ENCODE assay signal across 9 cellular contexts in the genomic region with DNA sequence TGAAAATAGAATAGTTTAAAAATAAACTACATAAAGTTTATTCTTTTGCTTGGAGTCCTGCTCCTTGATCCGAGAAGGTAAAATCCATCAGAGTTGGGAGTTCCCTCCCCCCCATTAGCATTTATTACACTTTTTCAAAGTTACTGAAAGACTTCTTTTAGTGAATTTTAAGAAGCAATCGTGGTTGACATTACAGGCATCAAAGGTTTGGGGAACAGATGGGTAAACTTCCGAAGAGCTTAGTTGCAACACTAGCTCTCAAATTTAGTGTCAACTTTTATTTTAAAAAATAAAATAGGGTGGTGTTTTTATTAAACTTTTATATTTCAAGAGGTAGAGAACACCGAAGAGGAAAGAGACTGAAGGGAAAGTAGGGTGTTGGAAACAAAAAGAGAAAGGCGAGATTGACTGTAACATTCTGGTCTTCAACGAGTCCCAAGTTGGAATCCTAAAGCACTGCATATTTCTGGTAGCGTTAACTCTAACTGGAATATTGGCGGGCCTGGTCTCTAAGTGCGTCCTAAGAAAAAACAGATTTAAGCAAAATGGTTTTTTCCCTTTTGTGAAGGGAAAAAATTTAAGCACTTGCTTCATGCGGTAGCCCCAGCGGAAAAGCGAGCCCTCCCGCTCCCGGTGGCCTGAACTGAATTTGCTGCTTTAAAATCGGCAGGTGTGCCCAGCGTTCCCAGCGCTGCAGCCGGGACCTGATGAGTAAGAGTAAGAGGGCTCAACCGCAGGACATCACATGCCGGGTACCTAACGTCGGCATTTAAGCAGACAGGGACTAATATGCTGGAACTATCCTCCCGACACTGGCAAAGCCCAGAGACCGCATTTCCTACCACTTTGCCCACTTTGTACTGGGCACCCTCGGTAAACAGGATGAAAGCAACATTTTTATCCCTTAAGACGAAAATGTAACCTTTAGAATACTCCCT. TPM values are rescaled to one million over a fixed set of nuclear protein-coding genes. Genes with fewer than 3 reads are reported as not detected.
DNase-seq lines count a peak whose midpoint lies in the region; ATAC-seq, FAIRE-seq and TF ChIP-seq lines count a peak whose summit lies in the region.
"Had no signal": no experiment of that assay in that cellular context is flagged by ENCODE, and none has a peak within 500 bp of the region (broad histone marks: within the 10 kb centered on the region; RNA-seq: fewer than 3 reads in every experiment).

No MANE protein-coding gene starts in this region.

- H3K4me3 ChIP-seq in Loucy (ENCODE audit: low read length, poor library complexity, severe bottlenecking) (peak overlapping the region; percentile 76), GM12878 (no peak overlapping the region), stomach smooth muscle (ENCODE audit: low read length in 2 of 2) (peak overlapping the region; percentile 73 to 81)

- RAD21 ChIA-PET in GM12878 (lab: Charles Lee; ENCODE audit: unreplicated experiment) = no interaction called here

- no peak for TF ChIP-seq POLR2A in GM12878 (IDR thresholded peaks at IDR 0.05; ENCODE audit: low read depth, low read length)

- BruUV-seq in GM12878 (replicated peaks; lab: Mats Ljungman, UMichigan) = no TSS peak

- H3K27ac ChIP-seq in GM12878 (ENCODE audit: control insufficient read depth, insufficient read depth) = no peak overlapping the region
- H3K27ac ChIP-seq in layer of hippocampus (ENCODE audit: low read depth, low read length) = peak overlapping the region; percentile 93
- H3K27ac ChIP-seq in stomach smooth muscle (ENCODE audit: low read length) = peak overlapping the region; percentile 90

- no peaks in the 10 kb centered on the region for H4K20me1 ChIP-seq in Loucy (ENCODE audit: insufficient read depth, low read length, poor library complexity, severe bottlenecking)
- no peaks in the 10 kb centered on the region for H4K20me1 ChIP-seq in GM12878 (ENCODE audit: control insufficient read depth, insufficient read depth)

- H3F3A ChIP-seq in Loucy (ENCODE audit: low read depth) = peaks cover 12% of the 10 kb centered on the region; the same call in 1 of the 2 replicates

- SMC1A ChIA-PET in GM12878 (lab: Charles Lee; ENCODE audit: uncharacterized antibody, unreplicated experiment) = no interaction called here

- DNase-seq in GM12878 (ENCODE audit: low read depth, low spot score) = no peak
- DNase-seq in NCI-H2081 (lab: John Stamatoyannopoulos, UW) = no peak
- DNase-seq in NCI-H2081 treated with DMSO at 0.1 percent for 48 hours (lab: John Stamatoyannopoulos, UW) = no peak
- DNase-seq in NCI-H2107 treated with DMSO at 0.1 percent for 48 hours (lab: John Stamatoyannopoulos, UW; ENCODE audit: unreplicated experiment) = no peak
- DNase-seq: activated CD4-positive, alpha-beta T cell treated with anti-CD3 and anti-CD28 coated beads for 4 hours had no signal

- WGBS in GM12878 (ENCODE audit: insufficient coverage, insufficient replicate concordance, low lambda C conversion rate, missing lambda C conversion rate) = 76% methylated on average over 26 of the region's 26 CpGs

- H3K27me3 ChIP-seq in Loucy (ENCODE audit: insufficient read depth, low read length, poor library complexity, severe bottlenecking) = no peaks in the 10 kb centered on the region
- peaks cover 6 to 26% of the 10 kb centered on the region in 2 experiments for H3K27me3 ChIP-seq in GM12878 (replicated peaks in 1 of 2; ENCODE audit: control insufficient read depth in 2 of 2, insufficient read depth in 2 of 2, low read length in 1 of 2)
- H3K27me3 ChIP-seq in layer of hippocampus (ENCODE audit: control insufficient read depth, insufficient read depth, low read length) = no peaks in the 10 kb centered on the region
- H3K27me3 ChIP-seq in stomach smooth muscle (ENCODE audit: control insufficient read depth in 1 of 2, insufficient read depth in 2 of 2, low read length in 2 of 2) = no peaks in the 10 kb centered on the region

- H3K79me2 ChIP-seq in Loucy (ENCODE audit: insufficient read depth, low read length) (no peaks in the 10 kb centered on the region), GM12878 (ENCODE audit: control insufficient read depth, insufficient read depth, low read length) (no peaks in the 10 kb centered on the region)

- H2AFZ ChIP-seq in Loucy (ENCODE audit: low read length) = no peak overlapping the region
- no peak overlapping the region for H2AFZ ChIP-seq in GM12878 (ENCODE audit: control insufficient read depth, low read depth, low read length)

- POLR2A ChIA-PET in GM12878 (lab: Charles Lee) = no interaction called here

- intact Hi-C loops in GM12878 (cut with micrococcal nuclease; ENCODE audit: unreplicated experiment) = no loop called here

- H3K9ac ChIP-seq in Loucy (ENCODE audit: low read depth, low read length, poor library complexity, severe bottlenecking) = peak overlapping the region; percentile 77
- no peak overlapping the region for H3K9ac ChIP-seq in GM12878 (ENCODE audit: control insufficient read depth, insufficient read depth, low read length)
- H3K9ac ChIP-seq in stomach smooth muscle (ENCODE audit: low read length in 2 of 2) = peak overlapping the region; percentile 82 to 87

- CTCF ChIA-PET in GM12878 (lab: Yijun Ruan, JAX) = interaction anchor here (0.6 kb wide), 1 partner anchor 1075 kb away, joined by 3 read pairs; no protein-coding TSS in a partner anchor

- no peaks in the 10 kb centered on the region for H3K36me3 ChIP-seq in Loucy (ENCODE audit: insufficient read depth, low read length)
- no peaks in the 10 kb centered on the region for H3K36me3 ChIP-seq in GM12878 (ENCODE audit: control insufficient read depth in 2 of 2, insufficient read depth in 2 of 2, low read length in 1 of 2)
- H3K36me3 ChIP-seq in stomach smooth muscle (ENCODE audit: control insufficient read depth in 2 of 2, insufficient read depth in 2 of 2, low read length in 2 of 2) = no peaks in the 10 kb centered on the region

- TF ChIP-seq CTCF in Loucy (conservative IDR thresholded peaks at IDR 0.05; ENCODE audit: low read length) (no peak), GM12878 (IDR thresholded peaks at IDR 0.05 in 2 of 3, conservative IDR thresholded peaks at IDR 0.05 in 1 of 3; ENCODE audit: control insufficient read depth in 2 of 3, extremely low read depth in 1 of 3, insufficient read depth in 1 of 3, low read depth in 3 of 3, low read length in 3 of 3) (no peak)

- no peak for ATAC-seq in GM12878
- no peak for ATAC-seq in HG02870 (IDR thresholded peaks at IDR 0.05; ENCODE audit: unreplicated experiment)

- in situ Hi-C loops in GM12878 (cut with MboI) = no loop called here

- TF ChIP-seq EP300 in GM12878 (IDR thresholded peaks at IDR 0.05; ENCODE audit: borderline replicate concordance in 1 of 2, control insufficient read depth in 1 of 2, low read depth in 2 of 2, low read length in 2 of 2) = no peak

- H3K4me1 ChIP-seq in Loucy (ENCODE audit: insufficient read depth, low read length, poor library complexity, severe bottlenecking) = peaks cover 57% of the 10 kb centered on the region
- no peaks in the 10 kb centered on the region for H3K4me1 ChIP-seq in GM12878 (ENCODE audit: control insufficient read depth, insufficient read depth, low read length)
- peaks cover 30% of the 10 kb centered on the region for H3K4me1 ChIP-seq in stomach smooth muscle (ENCODE audit: control insufficient read depth, insufficient read depth, low read length)

- H3K9me2 ChIP-seq in Loucy (replicated peaks; ENCODE audit: low read depth, low read length) = no peaks in the 10 kb centered on the region

- H3K9me3 ChIP-seq in Loucy (ENCODE audit: insufficient read depth, low read depth, low read length) = no peaks in the 10 kb centered on the region
- H3K9me3 ChIP-seq in GM12878 (replicated peaks; ENCODE audit: control insufficient read depth, insufficient read depth, low read length) = no peaks in the 10 kb centered on the region; the same call in 1 of the 3 replicates
- H3K9me3 ChIP-seq in stomach smooth muscle (ENCODE audit: control insufficient read depth in 2 of 2, low read length in 2 of 2) = no peaks in the 10 kb centered on the region

- TF ChIP-seq RAD21 in GM12878 (IDR thresholded peaks at IDR 0.05; ENCODE audit: insufficient read depth, low read depth, low read length) = no peak

- no peak for FAIRE-seq in GM12878 (lab: Jason Lieb, UNC)

- H3K4me2 ChIP-seq in Loucy (ENCODE audit: low read depth, low read length, poor library complexity, severe bottlenecking) = peak overlapping the region; percentile 81
- no peak overlapping the region for H3K4me2 ChIP-seq in GM12878 (ENCODE audit: control insufficient read depth, insufficient read depth)

TF ChIP-seq in GM12878, 131 proteins besides CTCF, POLR2A, EP300 and RAD21:
- TF ChIP-seq POLR2AphosphoS5 (IDR thresholded peaks at IDR 0.05; ENCODE audit: low read length) (no peak), EZH2 (IDR thresholded peaks at IDR 0.05; ENCODE audit: borderline replicate concordance, control insufficient read depth, low read depth, low read length) (0 out of 2 replicates have a peak, but pooled peaks have one; percentile 1)

RNA-seq across cellular contexts. Expression of gene NFIA, which starts 30.6 kb away (rescaled TPM):
- not detected in 2 replicates for total RNA-seq in GM12878 (2013; cell fraction: nucleolus; rRNA removed)
- total RNA-seq in GM12878 (2014; rRNA removed) = not detected in 2 replicates
- total RNA-seq in GM12878 (2014; rRNA removed; fragmentation: Illumina TruSeq; extraction: Trizol) = not detected in 2 replicates
- total RNA-seq in GM12878 (2021) = 0.10 and 0.29 TPM in 2 replicates
- not detected for polyA plus RNA-seq in GM12878 (2011; ENCODE audit: low read depth)
- 0.03 TPM in 1 of 2 replicates, not detected in the other for polyA plus RNA-seq in GM12878 (2011; rRNA removed)
- not detected in 2 replicates for polyA plus RNA-seq in GM12878 (2011; cell fraction: cytosol; rRNA removed)
- not detected in 2 replicates for polyA plus RNA-seq in GM12878 (2011; cell fraction: nucleus; rRNA removed)
- not detected in 2 replicates for polyA plus RNA-seq in GM12878 (2012)
- not detected in 2 replicates for polyA plus RNA-seq in GM12878 (2014; fragmentation: Illumina TruSeq; extraction: Trizol)
- polyA plus RNA-seq in GM12878 (2014; fragmentation: Nextera tagmentation; extraction: Ambion mirVana) = not detected
- not detected in 2 replicates for polyA plus RNA-seq in GM12878 (2014; rRNA removed)
- under 1 TPM in 1 of 2 experiments, not detected in 1; 0.16 TPM for polyA plus RNA-seq in GM12878 (2016; fragmentation: Nextera tagmentation; extraction: Ambion mirVana)
- polyA minus RNA-seq in GM12878 (2011; rRNA and poly(A)+ RNA removed) = 0.07 and 0.10 TPM in 2 replicates
- polyA minus RNA-seq in GM12878 (2011; cell fraction: cytosol; rRNA and poly(A)+ RNA removed) = 0.42 and 1.2 TPM in 2 replicates
- 0.19 TPM in 1 of 2 replicates, not detected in the other for polyA minus RNA-seq in GM12878 (2011; cell fraction: nucleus; rRNA and poly(A)+ RNA removed)
